In the genomic region with DNA sequence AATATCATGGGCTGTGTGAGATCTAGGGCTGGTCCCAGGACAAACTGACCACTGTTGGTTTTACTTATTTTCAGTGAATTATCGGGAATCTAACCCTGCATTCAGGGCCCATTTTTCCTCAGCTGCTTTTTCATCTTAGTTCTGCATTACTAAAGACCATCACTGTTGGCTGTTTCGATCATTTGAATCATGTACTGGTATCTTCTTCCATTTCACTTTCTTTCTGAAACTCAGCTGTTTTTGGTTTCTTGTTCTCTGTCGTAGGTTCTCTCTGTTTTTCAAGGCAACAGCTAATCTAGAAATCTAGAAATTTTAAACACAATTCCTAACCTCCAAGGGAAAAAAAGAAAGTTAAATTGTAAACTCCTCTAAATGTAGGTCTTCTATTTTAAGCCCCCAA, we compare ENCODE assay signal across 20 cellular contexts.
"Had no signal": no experiment of that assay in that cellular context is flagged by ENCODE, and none has a peak within 500 bp of the region (broad histone marks: within the 10 kb centered on the region; RNA-seq: fewer than 3 reads in every experiment).

No MANE protein-coding gene starts in this region.

- H3K36me3 ChIP-seq: adrenal gland, colonic mucosa had no signal

- DNase-seq: activated CD4-positive, alpha-beta T cell treated with anti-CD3 and anti-CD28 coated beads for 4 hours; activated CD8-positive, alpha-beta memory T cell treated with anti-CD3 and anti-CD28 coated beads, Interleukin-2, amount 50 U/mL, for 4 hours; activated CD8-positive, alpha-beta T cell treated with anti-CD3 and anti-CD28 coated beads for 36 hours; activated naive CD4-positive, alpha-beta T cell treated with anti-CD3 and anti-CD28 coated beads, Interleukin-2, amount 50 U/mL, for 16 hours; activated naive CD8-positive, alpha-beta T cell treated with anti-CD3 and anti-CD28 coated beads, Interleukin-2, amount 10 ng/mL, durations not matched to agents 7 days and 5 days; activated T-cell treated with anti-CD3 and anti-CD28 coated beads, Interleukin-2, amount 50 U/mL, for 72 hours; adrenal gland; anterior cingulate cortex; cerebellar nuclear complex; colonic mucosa; MV-4-11; NCI-H1092 treated with DMSO at 0.1 percent for 48 hours; NCI-H1417 treated with DMSO at 0.1 percent for 48 hours; NCI-H1694 treated with DMSO at 0.1 percent for 48 hours; NCI-H2029 treated with DMSO at 0.1 percent for 48 hours; NCI-H510A treated with DMSO at 0.1 percent for 48 hours; NCI-H69; PC-3; SHP77 treated with DMSO at 0.1 percent for 48 hours had no signal

- H3K4me3 ChIP-seq: adrenal gland, colonic mucosa had no signal

- H3K9me3 ChIP-seq: adrenal gland, colonic mucosa had no signal

- H3K27ac ChIP-seq: adrenal gland, colonic mucosa had no signal

- ATAC-seq: activated CD4-positive, CD25-positive, alpha-beta regulatory T cell treated with anti-CD3 and anti-CD28 coated beads, Interleukin-2, amount 50 U/mL, for 24 hours; activated CD8-positive, alpha-beta T cell treated with anti-CD3 and anti-CD28 coated beads for 36 hours; activated T-cell treated with anti-CD3 and anti-CD28 coated beads, Interleukin-2, amount 50 U/mL, for 72 hours; PC-3 had no signal

- H3K27me3 ChIP-seq: adrenal gland, colonic mucosa had no signal

- H3K4me1 ChIP-seq: adrenal gland, colonic mucosa had no signal
